In genomic region chr1:180231506-180232420, GRCh38 we compare ENCODE assay signal across 1 cellular context.
TF ChIP-seq lines count a peak whose summit lies in the region.

No MANE protein-coding gene starts in this region.

TF ChIP-seq in A549, 52 proteins besides CTCF, POLR2A, EP300 and RAD21 (continued from another document):
- no peak for TF ChIP-seq ZSCAN20 (CRISPR knock-in tag; IDR thresholded peaks at IDR 0.05)
- TF ChIP-seq SMC3 (IDR thresholded peaks at IDR 0.05): peak; percentile 48; the same call in 1 of the 3 replicates
- TF ChIP-seq FOXS1 (CRISPR knock-in tag; IDR thresholded peaks at IDR 0.05): no peak
- TF ChIP-seq PHF8 (IDR thresholded peaks at IDR 0.05; ENCODE audit: borderline replicate concordance, low read depth): peak; percentile 31; the same call in 1 of the 2 replicates
- TF ChIP-seq, protein P1, sequence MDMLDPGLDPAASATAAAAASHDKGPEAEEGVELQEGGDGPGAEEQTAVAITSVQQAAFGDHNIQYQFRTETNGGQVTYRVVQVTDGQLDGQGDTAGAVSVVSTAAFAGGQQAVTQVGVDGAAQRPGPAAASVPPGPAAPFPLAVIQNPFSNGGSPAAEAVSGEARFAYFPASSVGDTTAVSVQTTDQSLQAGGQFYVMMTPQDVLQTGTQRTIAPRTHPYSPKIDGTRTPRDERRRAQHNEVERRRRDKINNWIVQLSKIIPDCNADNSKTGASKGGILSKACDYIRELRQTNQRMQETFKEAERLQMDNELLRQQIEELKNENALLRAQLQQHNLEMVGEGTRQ (IDR thresholded peaks at IDR 0.05): no peak
- TF ChIP-seq, protein P2, sequence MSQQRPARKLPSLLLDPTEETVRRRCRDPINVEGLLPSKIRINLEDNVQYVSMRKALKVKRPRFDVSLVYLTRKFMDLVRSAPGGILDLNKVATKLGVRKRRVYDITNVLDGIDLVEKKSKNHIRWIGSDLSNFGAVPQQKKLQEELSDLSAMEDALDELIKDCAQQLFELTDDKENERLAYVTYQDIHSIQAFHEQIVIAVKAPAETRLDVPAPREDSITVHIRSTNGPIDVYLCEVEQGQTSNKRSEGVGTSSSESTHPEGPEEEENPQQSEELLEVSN (IDR thresholded peaks at IDR 0.05; ENCODE audit: borderline replicate concordance, low read depth): no peak
- no peak for TF ChIP-seq RCOR1 (IDR thresholded peaks at IDR 0.05; ENCODE audit: low read depth, low read length)
- TF ChIP-seq MAX (IDR thresholded peaks at IDR 0.05): no peak
- TF ChIP-seq RNF2 (IDR thresholded peaks at IDR 0.05; ENCODE audit: borderline replicate concordance, low read depth): peak; percentile 15; the same call in 1 of the 2 replicates
